Comparison of ENCODE assay signal across 11 cellular contexts in the genomic region with DNA sequence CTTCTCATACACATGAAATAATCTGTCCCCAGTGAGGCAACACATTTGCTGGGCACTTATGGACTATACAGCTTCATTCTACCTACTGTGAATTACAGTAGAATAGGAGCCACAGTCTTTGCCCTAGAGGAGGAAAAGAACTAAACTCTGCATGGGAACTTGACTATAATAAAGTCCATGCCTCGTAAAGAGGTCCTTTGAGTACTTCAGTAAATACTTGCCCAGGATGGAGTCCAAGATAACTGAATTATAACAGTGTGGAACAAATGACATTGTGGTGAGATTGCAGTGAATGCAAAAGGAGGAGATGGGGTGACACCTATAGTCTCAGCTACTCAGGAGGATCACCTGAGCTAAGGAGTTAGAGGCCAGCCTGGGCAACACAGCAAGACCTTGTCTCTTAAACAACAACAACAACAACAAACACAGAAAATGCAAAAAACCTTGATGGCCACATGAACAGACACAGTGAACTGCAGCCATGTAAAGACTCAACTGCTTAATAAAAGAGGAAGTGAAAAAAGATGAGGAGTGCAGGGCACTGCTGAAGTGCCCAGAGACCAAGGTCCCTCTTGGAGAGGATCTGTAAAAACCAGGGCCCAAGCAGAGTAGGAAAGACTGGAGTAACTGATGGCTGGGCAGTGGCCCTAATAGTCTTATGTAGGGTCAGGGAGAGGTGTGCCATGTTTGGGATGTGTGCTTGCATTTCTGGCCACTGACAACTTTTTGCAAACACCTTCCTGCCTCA. TPM values are rescaled to one million over a fixed set of nuclear protein-coding genes. Genes with fewer than 3 reads are reported as not detected.
A peak's percentile ranks its signal among the peaks of the same experiment; 100 is the strongest.
DNase-seq lines count a peak whose midpoint lies in the region; ATAC-seq and TF ChIP-seq lines count a peak whose summit lies in the region.
"Had no signal": no experiment of that assay in that cellular context is flagged by ENCODE, and none has a peak within 500 bp of the region (broad histone marks: within the 10 kb centered on the region; RNA-seq: fewer than 3 reads in every experiment).

No MANE protein-coding gene starts in this region.

- H3K79me1 ChIP-seq in trophoblast cell (ENCODE audit: low read length): peaks cover 3% of the 10 kb centered on the region
- no peaks in the 10 kb centered on the region for H3K79me1 ChIP-seq in neuronal stem cell (ENCODE audit: low read depth, low read length)

- H3K18ac ChIP-seq in trophoblast cell (ENCODE audit: low read length) (no peak overlapping the region), neuronal stem cell (ENCODE audit: low read length) (no peak overlapping the region)

- H3K27me3 Mint-ChIP-seq in activated CD4-positive, alpha-beta memory T cell treated with anti-CD3 and anti-CD28 coated beads for 36 hours: no peaks in the 10 kb centered on the region
- no peaks in the 10 kb centered on the region for H3K27me3 Mint-ChIP-seq in activated CD4-positive, alpha-beta memory T cell treated with anti-CD3 and anti-CD28 coated beads, Interleukin-2, amount 10 ng/mL, durations not matched to agents 7 days and 5 days

- H3K4me3 ChIP-seq in OCI-LY3 (ENCODE audit: low read length) (peak overlapping the region; percentile 40), trophoblast cell (ENCODE audit: low read depth, low read length) (no peak overlapping the region), neuronal stem cell (ENCODE audit: low read length in 2 of 2) (no peak overlapping the region), BE2C (ENCODE audit: low read depth, low read length) (no peak overlapping the region)
- H3K4me3 ChIP-seq: tibial artery had no signal

- H3K27ac Mint-ChIP-seq in activated CD4-positive, alpha-beta memory T cell treated with anti-CD3 and anti-CD28 coated beads for 36 hours: peak overlapping the region; percentile 30
- H3K27ac Mint-ChIP-seq in activated CD4-positive, alpha-beta memory T cell treated with anti-CD3 and anti-CD28 coated beads, Interleukin-2, amount 10 ng/mL, durations not matched to agents 7 days and 5 days: no peak overlapping the region

- no CpG with 5 or more reads among the region's 1 CpG for WGBS in trophoblast cell (ENCODE audit: extremely low coverage, insufficient coverage, insufficient read length)
- WGBS in neuronal stem cell (ENCODE audit: extremely low coverage in 2 of 2, insufficient read length in 2 of 2, insufficient replicate concordance in 1 of 2), 2 donors: no CpG with 5 or more reads among the region's 1 CpG

- peak; percentile 51 for ATAC-seq in HG02938 (IDR thresholded peaks at IDR 0.05; ENCODE audit: unreplicated experiment)
- no peak for ATAC-seq in Right ventricle myocardium superior (ENCODE audit: poor library complexity)

- H3K27ac ChIP-seq in OCI-LY3 (ENCODE audit: low read length) (peak overlapping the region; percentile 64), trophoblast cell (ENCODE audit: low read depth, low read length) (no peak overlapping the region), neuronal stem cell (replicated peaks; ENCODE audit: low read length) (no peak overlapping the region)
- H3K27ac ChIP-seq: tibial artery had no signal

- DNase-seq in activated CD4-positive, alpha-beta memory T cell treated with anti-CD3 and anti-CD28 coated beads for 36 hours: no peak
- no peak for DNase-seq in activated CD4-positive, alpha-beta memory T cell treated with anti-CD3 and anti-CD28 coated beads, Interleukin-2, amount 10 ng/mL, durations not matched to agents 7 days and 5 days
- no peak for DNase-seq in trophoblast cell
- no peak for DNase-seq in neuronal stem cell (ENCODE audit: low spot score)
- DNase-seq in BE2C: no peak
- DNase-seq in Right ventricle myocardium superior: no peak
- DNase-seq: anterior cingulate cortex, NCI-H1694 treated with DMSO at 0.1 percent for 48 hours, tibial artery had no signal

- H4K12ac ChIP-seq in trophoblast cell (ENCODE audit: low read depth, low read length): no peak overlapping the region

- POLR2A ChIA-PET in activated CD4-positive, alpha-beta memory T cell treated with anti-CD3 and anti-CD28 coated beads for 36 hours (lab: Charles Lee): no interaction called here
- POLR2A ChIA-PET in activated CD4-positive, alpha-beta memory T cell treated with anti-CD3 and anti-CD28 coated beads, Interleukin-2, amount 10 ng/mL, durations not matched to agents 7 days and 5 days (lab: Charles Lee): no interaction called here

- H3K9ac ChIP-seq in OCI-LY3 (ENCODE audit: low read length) (peak overlapping the region; percentile 6; the same call in 1 of the 2 replicates), trophoblast cell (ENCODE audit: low read length) (no peak overlapping the region), neuronal stem cell (ENCODE audit: low read depth, low read length, poor library complexity) (no peak overlapping the region)

- H2BK12ac ChIP-seq in trophoblast cell (ENCODE audit: low read length) (no peak overlapping the region), neuronal stem cell (ENCODE audit: low read length) (no peak overlapping the region)

- peaks cover 49% of the 10 kb centered on the region for H3K4me1 Mint-ChIP-seq in activated CD4-positive, alpha-beta memory T cell treated with anti-CD3 and anti-CD28 coated beads for 36 hours (ENCODE audit: low read depth)
- H3K4me1 Mint-ChIP-seq in activated CD4-positive, alpha-beta memory T cell treated with anti-CD3 and anti-CD28 coated beads, Interleukin-2, amount 10 ng/mL, durations not matched to agents 7 days and 5 days: peaks cover 40% of the 10 kb centered on the region

- H3K14ac ChIP-seq in trophoblast cell (ENCODE audit: low read length) (no peak overlapping the region), neuronal stem cell (ENCODE audit: low read length) (no peak overlapping the region)

- H4K91ac ChIP-seq in trophoblast cell (ENCODE audit: low read depth, low read length) (no peak overlapping the region), neuronal stem cell (ENCODE audit: low read depth, low read length, poor library complexity) (no peak overlapping the region)

- H3K4me1 ChIP-seq in OCI-LY3 (ENCODE audit: low read length): peaks cover 51% of the 10 kb centered on the region
- peaks cover 7 to 14% of the 10 kb centered on the region in 2 experiments for H3K4me1 ChIP-seq in trophoblast cell (ENCODE audit: control insufficient read depth in 1 of 2, insufficient read depth in 2 of 2, low read length in 2 of 2)
- H3K4me1 ChIP-seq in neuronal stem cell (ENCODE audit: control insufficient read depth in 2 of 2, insufficient read depth in 1 of 2, low read depth in 1 of 2, low read length in 2 of 2): peaks cover 4 to 10% of the 10 kb centered on the region in 2 donors
- peaks cover 24% of the 10 kb centered on the region for H3K4me1 ChIP-seq in BE2C

- H2BK120ac ChIP-seq in trophoblast cell (ENCODE audit: insufficient read depth, low read length, poor library complexity) (no peak overlapping the region), neuronal stem cell (ENCODE audit: low read depth, low read length) (no peak overlapping the region)

- H4K20me1 ChIP-seq in OCI-LY3 (ENCODE audit: insufficient read depth, low read length): peaks cover 61% of the 10 kb centered on the region

- H3K4me2 ChIP-seq in OCI-LY3 (ENCODE audit: low read length): peak overlapping the region; percentile 57
- H3K4me2 ChIP-seq in trophoblast cell (ENCODE audit: low read length): no peak overlapping the region
- no peak overlapping the region for H3K4me2 ChIP-seq in neuronal stem cell (ENCODE audit: insufficient read depth, low read length, poor library complexity, severe bottlenecking)

- H3K4me3 Mint-ChIP-seq in activated CD4-positive, alpha-beta memory T cell treated with anti-CD3 and anti-CD28 coated beads for 36 hours: no peak overlapping the region
- no peak overlapping the region for H3K4me3 Mint-ChIP-seq in activated CD4-positive, alpha-beta memory T cell treated with anti-CD3 and anti-CD28 coated beads, Interleukin-2, amount 10 ng/mL, durations not matched to agents 7 days and 5 days

- H3K36me3 ChIP-seq in OCI-LY3 (replicated peaks; ENCODE audit: low read depth, low read length) (peaks cover 39% of the 10 kb centered on the region), trophoblast cell (ENCODE audit: control insufficient read depth in 1 of 2, insufficient read depth in 2 of 2, low read length in 2 of 2) (peaks cover 12 to 18% of the 10 kb centered on the region in 2 experiments), neuronal stem cell (replicated peaks in 1 of 2; ENCODE audit: control insufficient read depth in 2 of 2, insufficient read depth in 2 of 2, low read length in 2 of 2) (peaks cover 5 to 57% of the 10 kb centered on the region in 2 donors), BE2C (peaks cover 31% of the 10 kb centered on the region)

- CTCF ChIA-PET in activated CD4-positive, alpha-beta memory T cell treated with anti-CD3 and anti-CD28 coated beads for 36 hours (lab: Charles Lee): interaction anchor here (0.5 to 1.0 kb wide), 3 partner anchors 14 to 42 kb away, joined by 3 read pairs; no protein-coding TSS in a partner anchor
- CTCF ChIA-PET in activated CD4-positive, alpha-beta memory T cell treated with anti-CD3 and anti-CD28 coated beads, Interleukin-2, amount 10 ng/mL, durations not matched to agents 7 days and 5 days (lab: Charles Lee): no interaction called here

- no peak for TF ChIP-seq CTCF in OCI-LY3 (IDR thresholded peaks at IDR 0.05; ENCODE audit: low read depth, low read length)
- TF ChIP-seq CTCF in BE2C (IDR thresholded peaks at IDR 0.05; ENCODE audit: low read depth, low read length): no peak

- intact Hi-C loops in activated CD4-positive, alpha-beta memory T cell treated with anti-CD3 and anti-CD28 coated beads for 36 hours (cut with micrococcal nuclease): no loop called here
- intact Hi-C loops in Right ventricle myocardium superior (cut with DNase I): no loop called here

- no peaks in the 10 kb centered on the region for H3K9me3 ChIP-seq in OCI-LY3 (ENCODE audit: insufficient read depth, low read length)
- no peaks in the 10 kb centered on the region for H3K9me3 ChIP-seq in trophoblast cell (ENCODE audit: insufficient read depth, low read depth, low read length)
- H3K9me3 ChIP-seq in neuronal stem cell (replicated peaks in 1 of 2; ENCODE audit: control insufficient read depth in 2 of 2, insufficient read depth in 1 of 2, low read depth in 1 of 2, low read length in 2 of 2): no peaks in the 10 kb centered on the region
- H3K9me3 ChIP-seq in BE2C: no peaks in the 10 kb centered on the region
- H3K9me3 ChIP-seq: tibial artery had no signal

- H2BK5ac ChIP-seq in trophoblast cell (ENCODE audit: low read depth, low read length, poor library complexity) (no peak overlapping the region), neuronal stem cell (ENCODE audit: low read length) (no peak overlapping the region)

- H4K8ac ChIP-seq in trophoblast cell (ENCODE audit: low read depth, low read length): no peak overlapping the region
- H4K8ac ChIP-seq in neuronal stem cell (ENCODE audit: low read depth, low read length): no peak overlapping the region

- H2AK5ac ChIP-seq in trophoblast cell (ENCODE audit: low read length): no peak overlapping the region
- no peak overlapping the region for H2AK5ac ChIP-seq in neuronal stem cell (ENCODE audit: low read depth, low read length)

- H3K27me3 ChIP-seq in OCI-LY3 (ENCODE audit: low read depth, low read length) (no peaks in the 10 kb centered on the region), trophoblast cell (ENCODE audit: insufficient read depth, low read length) (no peaks in the 10 kb centered on the region), neuronal stem cell (ENCODE audit: control insufficient read depth in 3 of 3, insufficient read depth in 3 of 3, low read depth in 1 of 3, low read length in 3 of 3) (no peaks in the 10 kb centered on the region), BE2C (no peaks in the 10 kb centered on the region)
- H3K27me3 ChIP-seq: tibial artery had no signal

- H3K36me3 Mint-ChIP-seq in activated CD4-positive, alpha-beta memory T cell treated with anti-CD3 and anti-CD28 coated beads for 36 hours: peaks cover 15% of the 10 kb centered on the region
- peaks cover 30% of the 10 kb centered on the region for H3K36me3 Mint-ChIP-seq in activated CD4-positive, alpha-beta memory T cell treated with anti-CD3 and anti-CD28 coated beads, Interleukin-2, amount 10 ng/mL, durations not matched to agents 7 days and 5 days (ENCODE audit: low read depth)

- H3K79me2 ChIP-seq in OCI-LY3 (ENCODE audit: low read length) (peaks cover 78% of the 10 kb centered on the region), trophoblast cell (ENCODE audit: control insufficient read depth, insufficient read depth, low read length, poor library complexity) (peaks cover 3% of the 10 kb centered on the region)

- peak overlapping the region; percentile 15 for H3K4ac ChIP-seq in trophoblast cell (ENCODE audit: low read depth, low read length)
- H3K4ac ChIP-seq in neuronal stem cell (ENCODE audit: low read length): no peak overlapping the region

- H2AFZ ChIP-seq in OCI-LY3 (ENCODE audit: low read depth, low read length): no peak overlapping the region
- H2AFZ ChIP-seq in trophoblast cell (ENCODE audit: insufficient read depth, low read length, poor library complexity): no peak overlapping the region
- no peak overlapping the region for H2AFZ ChIP-seq in neuronal stem cell (ENCODE audit: low read length)

- no peaks in the 10 kb centered on the region for H3K9me3 Mint-ChIP-seq in activated CD4-positive, alpha-beta memory T cell treated with anti-CD3 and anti-CD28 coated beads for 36 hours
- no peaks in the 10 kb centered on the region for H3K9me3 Mint-ChIP-seq in activated CD4-positive, alpha-beta memory T cell treated with anti-CD3 and anti-CD28 coated beads, Interleukin-2, amount 10 ng/mL, durations not matched to agents 7 days and 5 days

- H3K23ac ChIP-seq in trophoblast cell (ENCODE audit: low read length) (no peak overlapping the region), neuronal stem cell (ENCODE audit: low read depth, low read length, poor library complexity) (no peak overlapping the region)

- H2BK15ac ChIP-seq in neuronal stem cell (ENCODE audit: low read length): no peak overlapping the region

RNA-seq across cellular contexts. Expression of a gene that starts 3.7 kb away (rescaled TPM):
- 10 to 100 TPM; 46.9 to 50.5 TPM for total RNA-seq in activated CD4-positive, alpha-beta memory T cell treated with anti-CD3 and anti-CD28 coated beads for 36 hours
- 10 to 100 TPM; 38.5 to 40.5 TPM for total RNA-seq in activated CD4-positive, alpha-beta memory T cell treated with anti-CD3 and anti-CD28 coated beads, Interleukin-2, amount 10 ng/mL, durations not matched to agents 7 days and 5 days
- 40.8 and 44.2 TPM in 2 replicates for polyA plus RNA-seq in trophoblast cell (2013)
- polyA plus RNA-seq in neuronal stem cell (2013, experiment 1 of 2): 52.5 TPM
- 51.4 TPM for polyA plus RNA-seq in neuronal stem cell (2013, experiment 2 of 2)
- polyA plus RNA-seq in BE2C (2012; ENCODE audit: insufficient read depth, insufficient read length, low read depth): 166 TPM
- 39.5 TPM for total RNA-seq in Right ventricle myocardium superior

RNA-seq across cellular contexts. Expression of a gene that starts 39.0 kb away (rescaled TPM):
- not detected for total RNA-seq in activated CD4-positive, alpha-beta memory T cell treated with anti-CD3 and anti-CD28 coated beads for 36 hours
- not detected for total RNA-seq in activated CD4-positive, alpha-beta memory T cell treated with anti-CD3 and anti-CD28 coated beads, Interleukin-2, amount 10 ng/mL, durations not matched to agents 7 days and 5 days
- 0.19 and 0.23 TPM in 2 replicates for polyA plus RNA-seq in trophoblast cell (2013)
- polyA plus RNA-seq in neuronal stem cell (2013, experiment 1 of 2): 1.8 TPM
- polyA plus RNA-seq in neuronal stem cell (2013, experiment 2 of 2): 1.5 TPM
- polyA plus RNA-seq in BE2C (2012; ENCODE audit: insufficient read depth, insufficient read length, low read depth): 1.2 TPM
- total RNA-seq in Right ventricle myocardium superior: 0.16 TPM

RNA-seq across cellular contexts. Expression of a gene that starts 48.2 kb away (rescaled TPM):
- total RNA-seq in activated CD4-positive, alpha-beta memory T cell treated with anti-CD3 and anti-CD28 coated beads for 36 hours: 10 to 100 TPM; 29.1 to 31.6 TPM
- 10 to 100 TPM; 40.4 to 41.8 TPM for total RNA-seq in activated CD4-positive, alpha-beta memory T cell treated with anti-CD3 and anti-CD28 coated beads, Interleukin-2, amount 10 ng/mL, durations not matched to agents 7 days and 5 days
- 20.6 and 21.2 TPM in 2 replicates for polyA plus RNA-seq in trophoblast cell (2013)
- polyA plus RNA-seq in neuronal stem cell (2013, experiment 1 of 2): 21.5 TPM
- 22.5 TPM for polyA plus RNA-seq in neuronal stem cell (2013, experiment 2 of 2)
- polyA plus RNA-seq in BE2C (2012; ENCODE audit: insufficient read depth, insufficient read length, low read depth): 189 TPM
- 26.1 TPM for total RNA-seq in Right ventricle myocardium superior

RNA-seq across cellular contexts. Expression of a gene that starts 54.8 kb away (rescaled TPM):
- 10 to 100 TPM; 72.6 to 72.8 TPM for total RNA-seq in activated CD4-positive, alpha-beta memory T cell treated with anti-CD3 and anti-CD28 coated beads for 36 hours
- 100 to 1,000 TPM; 107 to 112 TPM for total RNA-seq in activated CD4-positive, alpha-beta memory T cell treated with anti-CD3 and anti-CD28 coated beads, Interleukin-2, amount 10 ng/mL, durations not matched to agents 7 days and 5 days
- 55.6 and 59.2 TPM in 2 replicates for polyA plus RNA-seq in trophoblast cell (2013)
- 49.3 TPM for polyA plus RNA-seq in neuronal stem cell (2013, experiment 1 of 2)
- 48.3 TPM for polyA plus RNA-seq in neuronal stem cell (2013, experiment 2 of 2)
- polyA plus RNA-seq in BE2C (2012; ENCODE audit: insufficient read depth, insufficient read length, low read depth): 221 TPM
- total RNA-seq in Right ventricle myocardium superior: 25.1 TPM
